Comparison of ENCODE assay signal across 15 cellular contexts in genomic region chr12:49865109-49865781, GRCh38. TPM values are rescaled to one million over a fixed set of nuclear protein-coding genes. Genes with fewer than 3 reads are reported as not detected.
DNase-seq lines count a peak whose midpoint lies in the region; TF ChIP-seq lines count a peak whose summit lies in the region.
"Had no signal": no experiment of that assay in that cellular context is flagged by ENCODE, and none has a peak within 500 bp of the region (broad histone marks: within the 10 kb centered on the region; RNA-seq: fewer than 3 reads in every experiment).

No MANE protein-coding gene starts in this region.

- no peak for TF ChIP-seq EP300 in esophagus muscularis mucosa (IDR thresholded peaks at IDR 0.05)

- TF ChIP-seq CTCF in WERI-Rb-1 (IDR thresholded peaks at IDR 0.05; ENCODE audit: low read depth, low read length) (no peak), esophagus muscularis mucosa (IDR thresholded peaks at IDR 0.05) (no peak), parathyroid adenoma (IDR thresholded peaks at IDR 0.05) (no peak), tibial artery (IDR thresholded peaks at IDR 0.05) (no peak)

- no peaks in the 10 kb centered on the region for H3K79me2 ChIP-seq in parathyroid adenoma

- H3K9ac ChIP-seq in parathyroid adenoma = no peak overlapping the region

- H3K4me3 ChIP-seq in WERI-Rb-1 (ENCODE audit: low read depth, low read length) = no peak overlapping the region
- H3K4me3 ChIP-seq in esophagus muscularis mucosa = no peak overlapping the region
- no peak overlapping the region for H3K4me3 ChIP-seq in parathyroid adenoma (ENCODE audit: low read depth, low read length)
- no peak overlapping the region for H3K4me3 ChIP-seq in tibial artery

- peak; percentile 54 for DNase-seq in activated effector memory CD4-positive, alpha-beta T cell treated with anti-CD3 and anti-CD28 coated beads, Interleukin-2, amount 50 U/mL, for 16 hours
- DNase-seq in activated effector memory CD4-positive, alpha-beta T cell treated with Interleukin-2 at 50 U/mL for 16 hours = no peak
- DNase-seq in WERI-Rb-1 (no peak), esophagus muscularis mucosa (ENCODE audit: extremely low spot score) (peak; percentile 75), retina (no peak), tibial artery (no peak), DMS153 (lab: John Stamatoyannopoulos, UW) (no peak)
- DNase-seq: DMS79, HFFc6, Kasumi-1, NCI-H2081, SHP77 had no signal

- H3K27me3 ChIP-seq in WERI-Rb-1 (ENCODE audit: insufficient read depth, low read depth, severe bottlenecking) = no peaks in the 10 kb centered on the region
- peaks cover 0 to 3% (median 0%) of the 10 kb centered on the region in 4 donors for H3K27me3 ChIP-seq in esophagus muscularis mucosa
- no peaks in the 10 kb centered on the region for H3K27me3 ChIP-seq in parathyroid adenoma (ENCODE audit: control insufficient read depth, insufficient read depth, low read length)
- H3K27me3 ChIP-seq in tibial artery = peaks cover 0 to 23% of the 10 kb centered on the region in 2 donors

- no peak overlapping the region for H3K4me2 ChIP-seq in parathyroid adenoma (ENCODE audit: low read length)

- no peak for TF ChIP-seq POLR2A in esophagus muscularis mucosa (IDR thresholded peaks at IDR 0.05; ENCODE audit: low read depth)

- H3K4me1 ChIP-seq in esophagus muscularis mucosa (peaks cover 30 to 33% (median 31%) of the 10 kb centered on the region in 4 donors), parathyroid adenoma (peaks cover 39% of the 10 kb centered on the region), tibial artery (peaks cover 0 to 18% (median 7%) of the 10 kb centered on the region in 4 donors)

- H3K27ac ChIP-seq in WERI-Rb-1 (peak overlapping the region; percentile 42), esophagus muscularis mucosa (replicated peaks in 1 of 4) (no peak overlapping the region), parathyroid adenoma (peak overlapping the region; percentile 22), tibial artery (no peak overlapping the region)

- H3K9me3 ChIP-seq in WERI-Rb-1 (ENCODE audit: severe bottlenecking) (no peaks in the 10 kb centered on the region), esophagus muscularis mucosa (no peaks in the 10 kb centered on the region), parathyroid adenoma (ENCODE audit: control insufficient read depth, low read length) (no peaks in the 10 kb centered on the region), tibial artery (no peaks in the 10 kb centered on the region)

- intact Hi-C loops in esophagus muscularis mucosa (cut with DNase I) (loop anchor here (5.0 to 10.0 kb wide), 2 partner anchors 82 to 180 kb away; no protein-coding TSS in a partner anchor), tibial artery (cut with DNase I; ENCODE audit: low total_unique reads) (loop anchor here (5.0 to 10.0 kb wide), 3 partner anchors 80 to 187 kb away; no protein-coding TSS in a partner anchor)

- H3K36me3 ChIP-seq in WERI-Rb-1 (no peaks in the 10 kb centered on the region), esophagus muscularis mucosa (no peaks in the 10 kb centered on the region), parathyroid adenoma (ENCODE audit: control insufficient read depth, insufficient read depth, low read length) (no peaks in the 10 kb centered on the region), tibial artery (no peaks in the 10 kb centered on the region)

- 81% methylated on average over 13 of the region's 13 CpGs for WGBS in esophagus muscularis mucosa

- H2AFZ ChIP-seq in parathyroid adenoma = peak overlapping the region; percentile 18

RNA-seq across cellular contexts. Expression of gene BCDIN3D, which starts 22.3 kb away (rescaled TPM):
- total RNA-seq in esophagus muscularis mucosa = 1 to 10 TPM; 2.2 to 6.2 (median 5.5) TPM

RNA-seq across cellular contexts. Expression of gene NCKAP5L, which starts 37.0 kb away (rescaled TPM):
- 10 to 100 TPM; 15.0 to 30.5 (median 23.0) TPM for total RNA-seq in esophagus muscularis mucosa

RNA-seq across cellular contexts. Expression of gene FAIM2, which starts 38.5 kb away (rescaled TPM):
- total RNA-seq in esophagus muscularis mucosa = 10 to 100 TPM in 1 of 4 donors, 1 to 10 TPM in 3; 4.1 to 10.3 (median 7.4) TPM
- total RNA-seq: B cell, MCF 10A had no signal

Comparison
In these comparisons a context has a peak if more than half of its experiments do, and no peak if none do; other contexts are left out.
1. DNase-seq: peak in activated effector memory CD4-positive, alpha-beta T cell treated with anti-CD3 and anti-CD28 coated beads, Interleukin-2, amount 50 U/mL, for 16 hours (single experiment) and esophagus muscularis mucosa (single experiment); none in activated effector memory CD4-positive, alpha-beta T cell treated with Interleukin-2 at 50 U/mL for 16 hours (single experiment), WERI-Rb-1 (single experiment), retina (single experiment), tibial artery (0 of 2) and DMS153 (single experiment).
2. H3K27ac ChIP-seq: peak in WERI-Rb-1 (single experiment) and parathyroid adenoma (single experiment); none in esophagus muscularis mucosa (0 of 4) and tibial artery (0 of 2).